In genomic region chr1:228884615-228885566, GRCh38 we compare ENCODE assay signal across 14 cellular contexts.
"Had no signal": no experiment of that assay in that cellular context is flagged by ENCODE, and none has a peak within 500 bp of the region (broad histone marks: within the 10 kb centered on the region; RNA-seq: fewer than 3 reads in every experiment).

No MANE protein-coding gene starts in this region.

- H3K4me3 ChIP-seq: breast epithelium, esophagus muscularis mucosa, heart left ventricle, left ventricle myocardium inferior, tibial artery had no signal

- DNase-seq: activated gamma-delta T cell; activated T-cell treated with anti-CD3 and anti-CD28 coated beads, Interleukin-2, amount 50 U/mL, for 48 hours; anterior cingulate cortex; foreskin keratinocyte; heart left ventricle; left ventricle myocardium inferior; mesendoderm; nephron progenitor cell; stimulated activated CD4-positive, alpha-beta T cell treated with anti-CD3 and anti-CD28 coated beads, Interleukin-15, amount 100 ng/mL, for 24 hours; T-helper 2 cell; tibial artery had no signal

- H3K4me1 ChIP-seq: breast epithelium, esophagus muscularis mucosa, foreskin keratinocyte, heart left ventricle, left ventricle myocardium inferior, tibial artery had no signal

- H3K9me3 ChIP-seq: breast epithelium, esophagus muscularis mucosa, tibial artery had no signal

- H3K36me3 ChIP-seq: breast epithelium, esophagus muscularis mucosa, heart left ventricle, left ventricle myocardium inferior, tibial artery had no signal

- ATAC-seq: activated CD4-positive, CD25-positive, alpha-beta regulatory T cell treated with anti-CD3 and anti-CD28 coated beads, Interleukin-2, amount 50 U/mL, for 24 hours; foreskin keratinocyte; heart left ventricle had no signal

- H3K27me3 ChIP-seq: breast epithelium, esophagus muscularis mucosa, heart left ventricle, tibial artery had no signal

- H3K27ac ChIP-seq: breast epithelium, esophagus muscularis mucosa, foreskin keratinocyte, heart left ventricle, left ventricle myocardium inferior, tibial artery had no signal
